21 cellular contexts compared by ENCODE assay signal in the genomic region with DNA sequence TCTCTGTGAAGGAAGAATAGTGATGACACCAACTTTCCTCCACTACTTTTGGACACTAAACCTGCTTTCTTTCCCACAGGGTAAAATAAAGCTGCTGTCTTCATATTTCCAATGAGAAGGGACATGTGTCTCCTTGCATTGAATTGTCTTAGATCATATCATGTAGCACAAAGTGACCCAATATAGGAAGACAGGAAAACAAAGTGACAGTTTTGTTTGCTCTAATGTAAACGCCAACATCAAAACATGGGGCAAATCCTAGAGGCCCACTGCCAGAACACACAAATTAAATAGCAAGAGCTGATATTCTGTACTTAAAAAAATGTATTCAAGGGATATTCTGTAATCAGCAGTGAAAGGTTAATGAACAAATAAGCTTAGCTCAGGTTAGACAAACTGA. TPM values are rescaled to one million over a fixed set of nuclear protein-coding genes. Genes with fewer than 3 reads are reported as not detected.
DNase-seq lines count a peak whose midpoint lies in the region; ATAC-seq, FAIRE-seq and TF ChIP-seq lines count a peak whose summit lies in the region.
"Had no signal": no experiment of that assay in that cellular context is flagged by ENCODE, and none has a peak within 500 bp of the region (broad histone marks: within the 10 kb centered on the region; RNA-seq: fewer than 3 reads in every experiment).

No MANE protein-coding gene starts in this region.

- no peak for TF ChIP-seq POLR2A in testis (IDR thresholded peaks at IDR 0.05)

- H3K27ac ChIP-seq in testis = no peak overlapping the region
- H3K27ac ChIP-seq: Peyer's patch had no signal

- no peak overlapping the region for H3K4me3 Mint-ChIP-seq in activated naive CD4-positive, alpha-beta T cell treated with anti-CD3 and anti-CD28 coated beads, Interleukin-2, amount 10 ng/mL, durations not matched to agents 7 days and 5 days
- H3K4me3 Mint-ChIP-seq in memory B cell = no peak overlapping the region
- H3K4me3 Mint-ChIP-seq in stimulated activated effector memory CD8-positive, alpha-beta T cell treated with anti-CD3 and anti-CD28 coated beads, Interleukin-12 subunit alpha, Interleukin-12 subunit beta, amount 100 ng/mL, for 72 hours = no peak overlapping the region

- H3K36me3 Mint-ChIP-seq in activated naive CD4-positive, alpha-beta T cell treated with anti-CD3 and anti-CD28 coated beads, Interleukin-2, amount 10 ng/mL, durations not matched to agents 7 days and 5 days = peaks cover 68% of the 10 kb centered on the region
- peaks cover 0 to 22% of the 10 kb centered on the region in 2 donors for H3K36me3 Mint-ChIP-seq in activated naive CD4-positive, alpha-beta T cell treated with anti-CD3 and anti-CD28 coated beads, Interleukin-2, amount 50 U/mL, for 72 hours
- peaks cover 29% of the 10 kb centered on the region for H3K36me3 Mint-ChIP-seq in memory B cell
- H3K36me3 Mint-ChIP-seq in stimulated activated effector memory CD8-positive, alpha-beta T cell treated with anti-CD3 and anti-CD28 coated beads, Interleukin-12 subunit alpha, Interleukin-12 subunit beta, amount 100 ng/mL, for 72 hours = peaks cover 25% of the 10 kb centered on the region

- H3K27me3 ChIP-seq in testis = no peaks in the 10 kb centered on the region
- H3K27me3 ChIP-seq: Peyer's patch had no signal

- no peaks in the 10 kb centered on the region for H3K9me3 Mint-ChIP-seq in activated naive CD4-positive, alpha-beta T cell treated with anti-CD3 and anti-CD28 coated beads, Interleukin-2, amount 10 ng/mL, durations not matched to agents 7 days and 5 days
- H3K9me3 Mint-ChIP-seq in activated naive CD4-positive, alpha-beta T cell treated with anti-CD3 and anti-CD28 coated beads, Interleukin-2, amount 50 U/mL, for 72 hours = no peaks in the 10 kb centered on the region
- H3K9me3 Mint-ChIP-seq in memory B cell = no peaks in the 10 kb centered on the region
- H3K9me3 Mint-ChIP-seq in stimulated activated effector memory CD8-positive, alpha-beta T cell treated with anti-CD3 and anti-CD28 coated beads, Interleukin-12 subunit alpha, Interleukin-12 subunit beta, amount 100 ng/mL, for 72 hours = no peaks in the 10 kb centered on the region

- intact Hi-C loops in testis (cut with DNase I; ENCODE audit: low total_unique reads) = no loop called here

- no peak overlapping the region for H3K4me3 ChIP-seq in testis
- H3K4me3 ChIP-seq: Peyer's patch had no signal

- CTCF ChIA-PET in activated naive CD4-positive, alpha-beta T cell treated with anti-CD3 and anti-CD28 coated beads, Interleukin-2, amount 10 ng/mL, durations not matched to agents 7 days and 5 days (lab: Charles Lee) = no interaction called here

- no peak for DNase-seq in activated naive CD4-positive, alpha-beta T cell treated with anti-CD3 and anti-CD28 coated beads, Interleukin-2, amount 10 ng/mL, durations not matched to agents 7 days and 5 days
- DNase-seq in activated naive CD4-positive, alpha-beta T cell treated with anti-CD3 and anti-CD28 coated beads, Interleukin-2, amount 50 U/mL, for 72 hours (ENCODE audit: low spot score in 2 of 2) = no peak
- DNase-seq in GM18507 (ENCODE audit: extremely low spot score, insufficient read length, low read depth) (no peak), memory B cell (ENCODE audit: low spot score in 2 of 2) (no peak), testis (no peak), nucleus accumbens (lab: John Stamatoyannopoulos, UW) (no peak)
- no peak for DNase-seq in stimulated activated effector memory CD8-positive, alpha-beta T cell treated with anti-CD3 and anti-CD28 coated beads, Interleukin-12 subunit alpha, Interleukin-12 subunit beta, amount 100 ng/mL, for 72 hours (ENCODE audit: low spot score in 2 of 2)
- DNase-seq: Calu3, DMS53, EL, GF-D8, IMR-90, NCI-H1694, NCI-H2081 treated with DMSO at 0.1 percent for 48 hours, NCI-H446, NCI-H526, Peyer's patch had no signal

- peak overlapping the region; percentile 38 for H3K27ac Mint-ChIP-seq in activated naive CD4-positive, alpha-beta T cell treated with anti-CD3 and anti-CD28 coated beads, Interleukin-2, amount 10 ng/mL, durations not matched to agents 7 days and 5 days
- H3K27ac Mint-ChIP-seq in activated naive CD4-positive, alpha-beta T cell treated with anti-CD3 and anti-CD28 coated beads, Interleukin-2, amount 50 U/mL, for 72 hours = no peak overlapping the region
- peak overlapping the region; percentile 91 for H3K27ac Mint-ChIP-seq in memory B cell
- peak overlapping the region; percentile 58 for H3K27ac Mint-ChIP-seq in stimulated activated effector memory CD8-positive, alpha-beta T cell treated with anti-CD3 and anti-CD28 coated beads, Interleukin-12 subunit alpha, Interleukin-12 subunit beta, amount 100 ng/mL, for 72 hours

- H3K4me1 ChIP-seq in testis = no peaks in the 10 kb centered on the region
- H3K4me1 ChIP-seq: Peyer's patch had no signal

- H3K27me3 Mint-ChIP-seq in activated naive CD4-positive, alpha-beta T cell treated with anti-CD3 and anti-CD28 coated beads, Interleukin-2, amount 10 ng/mL, durations not matched to agents 7 days and 5 days = no peaks in the 10 kb centered on the region
- H3K27me3 Mint-ChIP-seq in memory B cell = no peaks in the 10 kb centered on the region

- H3K9me3 ChIP-seq in testis = no peaks in the 10 kb centered on the region
- H3K9me3 ChIP-seq: Peyer's patch had no signal

- H3K4me1 Mint-ChIP-seq in activated naive CD4-positive, alpha-beta T cell treated with anti-CD3 and anti-CD28 coated beads, Interleukin-2, amount 10 ng/mL, durations not matched to agents 7 days and 5 days = peaks cover 61% of the 10 kb centered on the region
- H3K4me1 Mint-ChIP-seq in memory B cell = peaks cover 42% of the 10 kb centered on the region
- peaks cover 45% of the 10 kb centered on the region for H3K4me1 Mint-ChIP-seq in stimulated activated effector memory CD8-positive, alpha-beta T cell treated with anti-CD3 and anti-CD28 coated beads, Interleukin-12 subunit alpha, Interleukin-12 subunit beta, amount 100 ng/mL, for 72 hours

- 94 to 97% methylated on average over 1 of the region's 1 CpG for WGBS in testis, 2 donors

- H3K36me3 ChIP-seq in testis (ENCODE audit: low read depth, missing control alignments) = no peaks in the 10 kb centered on the region
- H3K36me3 ChIP-seq: Peyer's patch had no signal

- ATAC-seq in activated naive CD4-positive, alpha-beta T cell treated with anti-CD3 and anti-CD28 coated beads, Interleukin-2, amount 50 U/mL, for 72 hours = no peak
- ATAC-seq in memory B cell (ENCODE audit: low read depth) (no peak), GM21529 (IDR thresholded peaks at IDR 0.05; ENCODE audit: unreplicated experiment) (no peak)
- no peak for ATAC-seq in stimulated activated effector memory CD8-positive, alpha-beta T cell treated with anti-CD3 and anti-CD28 coated beads, Interleukin-12 subunit alpha, Interleukin-12 subunit beta, amount 100 ng/mL, for 72 hours

- FAIRE-seq in GM18507 (lab: Jason Lieb, UNC) = peak; percentile 9
- FAIRE-seq: GM19239 had no signal

- TF ChIP-seq CTCF in testis (IDR thresholded peaks at IDR 0.05) = no peak

RNA-seq across cellular contexts. Expression of gene ARHGAP15, which starts 36.1 kb away (rescaled TPM):
- total RNA-seq in activated naive CD4-positive, alpha-beta T cell treated with anti-CD3 and anti-CD28 coated beads, Interleukin-2, amount 50 U/mL, for 72 hours = 100 to 1,000 TPM in 1 of 2 donors, 10 to 100 TPM in 1; 91.4 to 103 TPM
- 1 to 10 TPM; 2.2 to 7.7 TPM for total RNA-seq in testis
- 15.0 TPM for polyA plus RNA-seq in testis (ENCODE audit: insufficient read depth, low read depth, low replicate concordance)
- total RNA-seq: A172, Calu3, IMR-90 had no signal
- polyA plus RNA-seq: AG04450, IMR-90 had no signal

Comparison
In these comparisons a context has a peak if more than half of its experiments do, and no peak if none do; other contexts are left out.
1. H3K27ac Mint-ChIP-seq: peak in activated naive CD4-positive, alpha-beta T cell treated with anti-CD3 and anti-CD28 coated beads, Interleukin-2, amount 10 ng/mL, durations not matched to agents 7 days and 5 days (single experiment), memory B cell (single experiment) and stimulated activated effector memory CD8-positive, alpha-beta T cell treated with anti-CD3 and anti-CD28 coated beads, Interleukin-12 subunit alpha, Interleukin-12 subunit beta, amount 100 ng/mL, for 72 hours (single experiment); none in activated naive CD4-positive, alpha-beta T cell treated with anti-CD3 and anti-CD28 coated beads, Interleukin-2, amount 50 U/mL, for 72 hours (0 of 2).
2. RNA of gene ARHGAP15, which starts 36.1 kb away (total RNA-seq): 91.4 to 103 TPM in activated naive CD4-positive, alpha-beta T cell treated with anti-CD3 and anti-CD28 coated beads, Interleukin-2, amount 50 U/mL, for 72 hours; 2.2 to 7.7 TPM in testis; every median in the first group is over 10 times any median in the second.